Comparison of ENCODE assay signal across 22 cellular contexts in the genomic region with DNA sequence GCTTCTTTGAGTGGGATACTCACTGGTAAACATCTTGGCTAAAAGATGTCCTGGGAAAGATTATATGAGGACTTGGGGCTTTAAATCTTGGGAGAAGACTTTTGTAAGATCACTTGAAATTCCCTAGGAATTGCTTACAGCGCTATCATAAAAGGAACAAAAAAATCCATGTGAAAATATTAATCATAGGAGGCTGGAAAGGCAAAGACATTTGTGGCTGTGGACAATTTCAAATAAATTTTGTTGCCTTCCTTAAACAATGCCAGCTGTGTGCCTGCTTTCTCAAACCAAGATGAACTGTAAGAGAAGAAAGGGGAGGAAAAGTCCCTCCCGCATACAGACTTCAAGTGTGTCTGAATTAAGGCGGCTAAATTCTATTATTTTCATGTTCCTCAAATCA.
"Had no signal": no experiment of that assay in that cellular context is flagged by ENCODE, and none has a peak within 500 bp of the region (broad histone marks: within the 10 kb centered on the region; RNA-seq: fewer than 3 reads in every experiment).

No MANE protein-coding gene starts in this region.

- H3K9me3 Mint-ChIP-seq: dendritic cell treated with granulocyte-macrophage colony-stimulating factor and Interleukin-4, amounts not matched to agents 40 ng/mL and 50 ng/mL, for 4 days had no signal

- H3K4me1 Mint-ChIP-seq: activated B cell treated with CpG ODN at 0.5 μM for 24 hours; activated CD4-positive, alpha-beta T cell treated with anti-CD3 and anti-CD28 coated beads, Interleukin-2, amount 10 ng/mL, durations not matched to agents 24 days and 14 days; activated naive CD4-positive, alpha-beta T cell treated with anti-CD3 and anti-CD28 coated beads, Interleukin-2, amount 10 ng/mL, durations not matched to agents 7 days and 5 days; activated T-helper 17 cell treated with anti-CD3 and anti-CD28 coated beads, Interleukin-2, amount 50 U/mL, for 72 hours; central memory CD8-positive, alpha-beta T cell; stimulated activated naive B cell treated with anti-CD40 and anti-IgM and Interleukin-4, amounts not matched to agents 10 μg/mL and 1 μg/mL and 100 μg/mL, for 72 hours; T-helper 17 cell had no signal

- ATAC-seq: activated T-helper 17 cell treated with anti-CD3 and anti-CD28 coated beads, Interleukin-2, amount 50 U/mL, for 72 hours; effector memory CD8-positive, alpha-beta T cell; foreskin keratinocyte; left lung; stimulated activated naive B cell treated with anti-CD40 and anti-IgM and Interleukin-4, amounts not matched to agents 10 μg/mL and 1 μg/mL and 100 μg/mL, for 72 hours; T-helper 17 cell; upper lobe of right lung had no signal

- H3K4me3 Mint-ChIP-seq: activated B cell treated with CpG ODN at 0.5 μM for 24 hours; activated CD4-positive, alpha-beta T cell treated with anti-CD3 and anti-CD28 coated beads, Interleukin-2, amount 10 ng/mL, durations not matched to agents 24 days and 14 days; activated naive CD4-positive, alpha-beta T cell treated with anti-CD3 and anti-CD28 coated beads, Interleukin-2, amount 10 ng/mL, durations not matched to agents 7 days and 5 days; activated T-helper 17 cell treated with anti-CD3 and anti-CD28 coated beads, Interleukin-2, amount 50 U/mL, for 72 hours; central memory CD8-positive, alpha-beta T cell; dendritic cell treated with granulocyte-macrophage colony-stimulating factor and Interleukin-4, amounts not matched to agents 40 ng/mL and 50 ng/mL, for 4 days; effector memory CD8-positive, alpha-beta T cell; stimulated activated naive B cell treated with anti-CD40 and anti-IgM and Interleukin-4, amounts not matched to agents 10 μg/mL and 1 μg/mL and 100 μg/mL, for 72 hours; T-helper 17 cell had no signal

- H3K27ac ChIP-seq: epithelial cell of prostate, foreskin keratinocyte, left lung, spleen, upper lobe of right lung had no signal

- H3K4me3 ChIP-seq: adrenal gland, left lung, spleen, upper lobe of right lung had no signal

- H3K36me3 Mint-ChIP-seq: activated naive CD4-positive, alpha-beta T cell treated with anti-CD3 and anti-CD28 coated beads, Interleukin-2, amount 10 ng/mL, durations not matched to agents 7 days and 5 days had no signal

- H3K27ac Mint-ChIP-seq: activated B cell treated with CpG ODN at 0.5 μM for 24 hours; activated CD4-positive, alpha-beta T cell treated with anti-CD3 and anti-CD28 coated beads, Interleukin-2, amount 10 ng/mL, durations not matched to agents 24 days and 14 days; activated naive CD4-positive, alpha-beta T cell treated with anti-CD3 and anti-CD28 coated beads, Interleukin-2, amount 10 ng/mL, durations not matched to agents 7 days and 5 days; activated T-helper 17 cell treated with anti-CD3 and anti-CD28 coated beads, Interleukin-2, amount 50 U/mL, for 72 hours; dendritic cell treated with granulocyte-macrophage colony-stimulating factor and Interleukin-4, amounts not matched to agents 40 ng/mL and 50 ng/mL, for 4 days; effector memory CD8-positive, alpha-beta T cell; stimulated activated naive B cell treated with anti-CD40 and anti-IgM and Interleukin-4, amounts not matched to agents 10 μg/mL and 1 μg/mL and 100 μg/mL, for 72 hours; T-helper 17 cell had no signal

- H3K9me3 ChIP-seq: upper lobe of right lung had no signal

- H3K36me3 ChIP-seq: adrenal gland, left lung, spleen, upper lobe of right lung had no signal

- DNase-seq: activated B cell treated with CpG ODN at 0.5 μM for 24 hours; activated CD4-positive, alpha-beta T cell treated with anti-CD3 and anti-CD28 coated beads, Interleukin-2, amount 10 ng/mL, durations not matched to agents 24 days and 14 days; activated CD8-positive, alpha-beta memory T cell treated with anti-CD3 and anti-CD28 coated beads for 24 hours; activated naive CD4-positive, alpha-beta T cell treated with anti-CD3 and anti-CD28 coated beads, Interleukin-2, amount 10 ng/mL, durations not matched to agents 7 days and 5 days; activated T-cell treated with anti-CD3 and anti-CD28 coated beads for 4 hours; adrenal gland; effector memory CD8-positive, alpha-beta T cell; foreskin keratinocyte; head of caudate nucleus; islet precursor cell; left lung; posterior cingulate gyrus; spleen; stimulated activated CD4-positive, alpha-beta T cell treated with anti-CD3 and anti-CD28 coated beads, Interleukin-2, amount 100 ng/mL, for 24 hours; stimulated activated naive B cell treated with anti-CD40 and anti-IgM and Interleukin-4, amounts not matched to agents 10 μg/mL and 1 μg/mL and 100 μg/mL, for 72 hours; substantia nigra; T-helper 17 cell; upper lobe of right lung had no signal

- H3K4me1 ChIP-seq: adrenal gland, foreskin keratinocyte, left lung, spleen, upper lobe of right lung had no signal

- H3K27me3 ChIP-seq: adrenal gland, foreskin keratinocyte, left lung, upper lobe of right lung had no signal
